4 cellular contexts compared by ENCODE assay signal in genomic region chr10:50647350-50647749, GRCh38. TPM values are rescaled to one million over a fixed set of nuclear protein-coding genes. Genes with fewer than 3 reads are reported as not detected.
DNase-seq lines count a peak whose midpoint lies in the region; ATAC-seq, FAIRE-seq and TF ChIP-seq lines count a peak whose summit lies in the region.
"Not testable (repeated sequence)": the region's sequence is repeated elsewhere in the genome, so short reads cannot be mapped to it uniquely, and the experiment has no call there.

No MANE protein-coding gene starts in this region.

- WGBS in K562 (ENCODE audit: insufficient coverage, low coverage, missing lambda C conversion rate), result 44% methylated on average over 1 of the region's 1 CpG

- not testable (repeated sequence) for ATAC-seq in K562; naive B cell (ENCODE audit: low read depth in 2 of 2); stimulated activated memory B cell treated with anti-CD40 and anti-IgM and Interleukin-4, amounts not matched to agents 10 μg/mL and 1 μg/mL and 100 μg/mL, for 72 hours

- not testable (repeated sequence) for H3K27ac ChIP-seq in HEK293 (ENCODE audit: extremely low read depth, low read depth, low read length); K562 (ENCODE audit: extremely low read depth, low read depth, low read length)

- not testable (repeated sequence) for H3K9me3 ChIP-seq in HEK293 (ENCODE audit: control insufficient read depth, insufficient read depth, low read depth, low read length); K562 (replicated peaks; ENCODE audit: control insufficient read depth, insufficient read depth, low read depth, low read length)

- CTCF ChIA-PET in HEK293 (lab: Yijun Ruan, JAX), result interaction anchor here (0.9 to 1.7 kb wide), 2 partner anchors 275 to 372 kb away, joined by 3 read pairs; no protein-coding TSS in a partner anchor
- CTCF ChIA-PET in K562 (lab: Yijun Ruan, JAX; ENCODE audit: low intra/inter-chr PET ratio), result not testable (repeated sequence)

- not testable (repeated sequence) for H3K4me2 ChIP-seq in K562 (ENCODE audit: insufficient read depth, low read length)

- H3K4me3 ChIP-seq in HEK293 (ENCODE audit: low read depth, low read length); K562: not testable (repeated sequence)

- not testable (repeated sequence) for H3K4me1 ChIP-seq in HEK293 (ENCODE audit: control insufficient read depth, insufficient read depth, low read length); K562 (replicated peaks in 1 of 2; ENCODE audit: control insufficient read depth in 2 of 2, insufficient read depth in 2 of 2, low read length in 2 of 2)

- H3K36me3 Mint-ChIP-seq in naive B cell; stimulated activated memory B cell treated with anti-CD40 and anti-IgM and Interleukin-4, amounts not matched to agents 10 μg/mL and 1 μg/mL and 100 μg/mL, for 72 hours: not testable (repeated sequence)

- not testable (repeated sequence) for H3K27me3 Mint-ChIP-seq in naive B cell; stimulated activated memory B cell treated with anti-CD40 and anti-IgM and Interleukin-4, amounts not matched to agents 10 μg/mL and 1 μg/mL and 100 μg/mL, for 72 hours

- H3K27ac Mint-ChIP-seq in naive B cell, result peak overlapping the region in 4 of 6 donors; percentile 27 to 92 (median 56)
- peak overlapping the region; percentile 74 for H3K27ac Mint-ChIP-seq in stimulated activated memory B cell treated with anti-CD40 and anti-IgM and Interleukin-4, amounts not matched to agents 10 μg/mL and 1 μg/mL and 100 μg/mL, for 72 hours

- H2AFZ ChIP-seq in K562 (ENCODE audit: low read depth, low read length), result not testable (repeated sequence)

- H3K79me2 ChIP-seq in K562 (ENCODE audit: control insufficient read depth, insufficient read depth, low read length), result not testable (repeated sequence)

- H3K9me1 ChIP-seq in K562 (ENCODE audit: control insufficient read depth, insufficient read depth, low read length), result not testable (repeated sequence)

- in situ Hi-C loops in K562 (cut with MboI), result loop anchor here (10.0 kb wide), 1 partner anchor 193 kb away; no protein-coding TSS in a partner anchor

- not testable (repeated sequence) for TF ChIP-seq EP300 in K562 (IDR thresholded peaks at IDR 0.05; ENCODE audit: low read length)

- not testable (repeated sequence) for BruUV-seq in K562 (replicated peaks; lab: Mats Ljungman, UMichigan)

- not testable (repeated sequence) for TF ChIP-seq CTCF in HEK293 (tag by site-specific recombination; IDR thresholded peaks at IDR 0.05); K562 (IDR thresholded peaks at IDR 0.05 in 2 of 3, conservative IDR thresholded peaks at IDR 0.05 in 1 of 3; ENCODE audit: insufficient read depth in 2 of 3, low read depth in 1 of 3, low read length in 3 of 3)

- H4K20me1 ChIP-seq in K562 (replicated peaks; ENCODE audit: control insufficient read depth, insufficient read depth, low read length), result not testable (repeated sequence)

- TF ChIP-seq RAD21 in K562 (CRISPR knock-in tag; conservative IDR thresholded peaks at IDR 0.05 in 1 of 2, IDR thresholded peaks at IDR 0.05 in 1 of 2), result not testable (repeated sequence)

- POLR2A ChIA-PET in HEK293 (lab: Yijun Ruan, JAX), result not testable (repeated sequence)
- POLR2A ChIA-PET in K562 (lab: Yijun Ruan, JAX), result interaction anchor here (1.9 to 2.9 kb wide), 2 partner anchors 11 to 12 kb away, joined by 7 to 17 read pairs; no protein-coding TSS in a partner anchor

- TF ChIP-seq POLR2A in K562 (conservative IDR thresholded peaks at IDR 0.05), result not testable (repeated sequence)

- H3K4me3 Mint-ChIP-seq in naive B cell, result peak overlapping the region in 3 of 8 donors; percentile 13 to 69 (median 44)
- not testable (repeated sequence) for H3K4me3 Mint-ChIP-seq in stimulated activated memory B cell treated with anti-CD40 and anti-IgM and Interleukin-4, amounts not matched to agents 10 μg/mL and 1 μg/mL and 100 μg/mL, for 72 hours

- DNase-seq in K562 (ENCODE audit: extremely low read depth in 1 of 4, low spot score in 3 of 4); naive B cell: not testable (repeated sequence)

- intact Hi-C loops in K562 (cut with micrococcal nuclease), result not testable (repeated sequence)

- H3K27me3 ChIP-seq in K562 (ENCODE audit: control insufficient read depth in 2 of 2, insufficient read depth in 2 of 2, low read length in 2 of 2), result not testable (repeated sequence)

- peaks cover 23 to 58% (median 56%) of the 10 kb centered on the region in 3 donors for H3K4me1 Mint-ChIP-seq in naive B cell
- peaks cover 46% of the 10 kb centered on the region for H3K4me1 Mint-ChIP-seq in stimulated activated memory B cell treated with anti-CD40 and anti-IgM and Interleukin-4, amounts not matched to agents 10 μg/mL and 1 μg/mL and 100 μg/mL, for 72 hours

- H3K9ac ChIP-seq in K562 (ENCODE audit: insufficient read depth in 1 of 2, low read depth in 2 of 2, low read length in 2 of 2), result not testable (repeated sequence)

- not testable (repeated sequence) for FAIRE-seq in K562 (lab: Jason Lieb, UNC)

- H3K9me3 Mint-ChIP-seq in naive B cell; stimulated activated memory B cell treated with anti-CD40 and anti-IgM and Interleukin-4, amounts not matched to agents 10 μg/mL and 1 μg/mL and 100 μg/mL, for 72 hours: not testable (repeated sequence)

- not testable (repeated sequence) for H3K36me3 ChIP-seq in HEK293 (ENCODE audit: control insufficient read depth in 2 of 2, insufficient read depth in 1 of 2, low read length in 2 of 2); K562 (ENCODE audit: control insufficient read depth, insufficient read depth, low read length)

TF ChIP-seq in HEK293, 187 proteins besides CTCF, POLR2A, EP300 and RAD21:
- TF ChIP-seq ZNF121 (tag by site-specific recombination; IDR thresholded peaks at IDR 0.05), result peak; percentile 76

TF ChIP-seq in K562, 482 proteins besides CTCF, POLR2A, EP300 and RAD21:
- TF ChIP-seq ZNF121 (CRISPR knock-in tag; conservative IDR thresholded peaks at IDR 0.05), result peak; percentile 78

RNA-seq across cellular contexts. Expression of gene SGMS1, which starts 23.6 kb away (rescaled TPM):
- 267 and 295 TPM in 2 replicates for total RNA-seq in K562 (2011; cell fraction: chromatin; rRNA removed; ENCODE audit: low replicate concordance)
- 202 and 204 TPM in 2 replicates for total RNA-seq in K562 (2011; cell fraction: nucleolus; rRNA removed)
- total RNA-seq in K562 (2011; cell fraction: nucleoplasm; rRNA removed), result 277 and 388 TPM in 2 replicates
- total RNA-seq in K562 (2014; rRNA removed) (187 and 232 TPM in 2 replicates), K562 (2014; rRNA removed; fragmentation: Illumina TruSeq; extraction: Trizol) (82.2 and 82.5 TPM in 2 replicates), K562 (2015; rRNA removed; fragmentation: Illumina TruSeq; extraction: Trizol) (82.3 and 83.8 TPM in 2 replicates), K562 (2021) (91.8 and 94.0 TPM in 2 replicates)
- polyA plus RNA-seq in K562 (2011; rRNA removed) (69.8 and 89.6 TPM in 2 replicates), K562 (2014; fragmentation: Illumina TruSeq; extraction: Trizol) (61.5 and 69.7 TPM in 2 replicates), K562 (2014; fragmentation: Nextera tagmentation; extraction: Ambion mirVana) (10 to 100 TPM; 22.6 to 25.3 TPM), K562 (2014; rRNA removed) (63.2 and 82.2 TPM in 2 replicates), naive B cell (ENCODE audit: low read depth in 6 of 6) (10 to 100 TPM; 14.2 to 21.7 (median 16.7) TPM)
- 58.5 and 88.3 TPM in 2 replicates for polyA plus RNA-seq in K562 (2011; cell fraction: cytosol; rRNA removed)
- polyA plus RNA-seq in K562 (2011; cell fraction: nucleus; rRNA removed), result 74.4 and 107 TPM in 2 replicates
- 27.2 and 40.1 TPM in 2 replicates for polyA plus RNA-seq in K562 (2012)
- polyA minus RNA-seq in K562 (2011; rRNA and poly(A)+ RNA removed), result 116 and 125 TPM in 2 replicates
- 75.6 and 79.4 TPM in 2 replicates for polyA minus RNA-seq in K562 (2011; cell fraction: cytosol; rRNA and poly(A)+ RNA removed)
- polyA minus RNA-seq in K562 (2011; cell fraction: nucleus; rRNA and poly(A)+ RNA removed), result 297 and 317 TPM in 2 replicates
